In the genomic region with DNA sequence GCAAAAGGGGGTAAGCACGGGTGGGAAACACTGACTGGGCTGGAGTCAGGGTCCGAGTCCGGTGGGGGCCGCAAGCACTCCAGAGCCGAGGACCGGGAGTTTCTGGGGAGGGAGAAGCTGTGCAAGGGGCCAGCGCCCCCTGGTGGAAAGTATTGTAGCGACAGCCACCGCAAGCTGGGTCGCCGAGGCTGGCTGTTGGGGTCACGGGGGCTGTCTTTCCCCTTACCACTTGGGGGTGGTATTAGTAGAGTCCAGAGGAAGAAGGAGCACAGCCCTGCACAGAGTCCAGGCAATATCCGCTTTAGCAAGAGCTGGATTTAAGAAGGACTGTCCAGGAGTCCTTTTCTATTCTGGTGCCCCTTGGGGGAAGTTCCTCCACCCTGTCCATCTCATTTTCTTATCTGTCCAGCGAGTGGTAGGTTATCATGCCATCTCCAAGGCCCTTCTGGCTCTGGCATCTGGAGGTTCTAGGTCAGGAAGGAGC, we compare ENCODE assay signal across 8 cellular contexts. TPM values are rescaled to one million over a fixed set of nuclear protein-coding genes. Genes with fewer than 3 reads are reported as not detected.
DNase-seq lines count a peak whose midpoint lies in the region; ATAC-seq, FAIRE-seq and TF ChIP-seq lines count a peak whose summit lies in the region.

No MANE protein-coding gene starts in this region.

- CTCF ChIA-PET in SK-N-SH (lab: Yijun Ruan, JAX) = interaction anchor here (0.7 to 18.9 kb wide), 42 partner anchors 9 to 262 kb away, joined by 3 to 586 read pairs (median 5); partner anchors contain the start of genes ETV3 and ETV3L

- 3% methylated on average over 8 of the region's 14 CpGs for WGBS in SK-N-SH (ENCODE audit: low lambda C conversion rate)

- H3K4me3 ChIP-seq in GM06990 (replicated peaks; ENCODE audit: low read depth, low read length) (no peak overlapping the region), SK-N-SH (ENCODE audit: low read depth in 2 of 2, low read length in 1 of 2) (peak overlapping the region in 1 of 2 experiments; percentile 20; a peak in 2 of 4 replicates)

- intact Hi-C loops in posterior cingulate gyrus (cut with DNase I) = loop anchor here (1.0 kb wide), 1 partner anchor 66 kb away; no protein-coding TSS in a partner anchor

- FAIRE-seq in urothelium cell line (lab: Jason Lieb, UNC) = no peak

- TF ChIP-seq EP300 in SK-N-SH (IDR thresholded peaks at IDR 0.05; ENCODE audit: borderline replicate concordance in 1 of 2, low read depth in 1 of 2, low read length in 1 of 2) = no peak

- no peak overlapping the region for H2AFZ ChIP-seq in SK-N-SH (ENCODE audit: low read depth)

- POLR2A ChIA-PET in SK-N-SH (lab: Yijun Ruan, JAX) = interaction anchor here (0.6 to 2.9 kb wide), 3 partner anchors 18 to 68 kb away, joined by 3 to 13 read pairs (median 10); partner anchors contain the start of gene ETV3

- DNase-seq in GM06990 (ENCODE audit: extremely low read depth, insufficient read length) (peak; percentile 53), LHCN-M2 (ENCODE audit: low read depth) (peak; percentile 56), SK-N-SH (peak; percentile 83), glomerular visceral epithelial cell (ENCODE audit: extremely low spot score) (peak; percentile 70), posterior cingulate gyrus (peak in 9 of 10 donors; percentile 52 to 95 (median 72)), urothelium cell line (ENCODE audit: low spot score) (peak; percentile 82)
- peak; percentile 65 for DNase-seq in activated gamma-delta T cell treated with anti-CD3 and anti-CD28 coated beads, Interleukin-2, amount 50 U/mL, for 16 hours (ENCODE audit: low read depth)

- no peaks in the 10 kb centered on the region for H4K20me1 ChIP-seq in SK-N-SH (ENCODE audit: insufficient read depth)

- H3K9me2 ChIP-seq in SK-N-SH = no peaks in the 10 kb centered on the region

- no peaks in the 10 kb centered on the region for H3K36me3 ChIP-seq in GM06990 (ENCODE audit: control insufficient read depth, insufficient read depth, low read length)
- no peaks in the 10 kb centered on the region for H3K36me3 ChIP-seq in SK-N-SH (replicated peaks in 1 of 2; ENCODE audit: control insufficient read depth in 1 of 2, insufficient read depth in 2 of 2, low read length in 1 of 2)

- peak; percentile 85 for TF ChIP-seq RAD21 in SK-N-SH (IDR thresholded peaks at IDR 0.05; ENCODE audit: low read length)

- no peak overlapping the region for H3K27ac ChIP-seq in SK-N-SH (ENCODE audit: low read depth in 2 of 2, low read length in 1 of 2)

- peaks cover 15 to 34% of the 10 kb centered on the region in 2 experiments; a peak in 3 of 4 replicates for H3K4me1 ChIP-seq in SK-N-SH (ENCODE audit: control insufficient read depth in 1 of 2, insufficient read depth in 2 of 2, low read depth in 1 of 2, low read length in 1 of 2)

- H3K27me3 ChIP-seq in GM06990 (replicated peaks; ENCODE audit: control insufficient read depth, insufficient read depth, low read length) = no peaks in the 10 kb centered on the region
- no peaks in the 10 kb centered on the region for H3K27me3 ChIP-seq in SK-N-SH (ENCODE audit: insufficient read depth)

- TF ChIP-seq CTCF in GM06990 (IDR thresholded peaks at IDR 0.05; ENCODE audit: insufficient read depth, low read length, poor library complexity, severe bottlenecking) = peak; percentile 93
- peak; percentile 95 for TF ChIP-seq CTCF in SK-N-SH (IDR thresholded peaks at IDR 0.05)

- no peaks in the 10 kb centered on the region for H3K9me3 ChIP-seq in SK-N-SH

- peak overlapping the region; percentile 56; the same call in 1 of the 2 replicates for H3K4me2 ChIP-seq in SK-N-SH

- ATAC-seq in GM19351 (IDR thresholded peaks at IDR 0.05; ENCODE audit: unreplicated experiment) = no peak

- H3K79me2 ChIP-seq in SK-N-SH (ENCODE audit: insufficient read depth) = no peaks in the 10 kb centered on the region

- H3K9ac ChIP-seq in SK-N-SH = no peak overlapping the region

- H3F3A ChIP-seq in SK-N-SH (replicated peaks; ENCODE audit: insufficient read depth) = no peaks in the 10 kb centered on the region

TF ChIP-seq in SK-N-SH, 30 proteins besides CTCF, POLR2A, EP300 and RAD21:
- TF ChIP-seq SMC3 (IDR thresholded peaks at IDR 0.05; ENCODE audit: low read depth, low read length) (peak; percentile 93), RCOR1 (IDR thresholded peaks at IDR 0.05; ENCODE audit: low read length) (0 out of 2 replicates have a peak, but pooled peaks have one; percentile 18), FOXJ3 (CRISPR knock-in tag; IDR thresholded peaks at IDR 0.05) (no peak)
- TF ChIP-seq, protein P1, sequence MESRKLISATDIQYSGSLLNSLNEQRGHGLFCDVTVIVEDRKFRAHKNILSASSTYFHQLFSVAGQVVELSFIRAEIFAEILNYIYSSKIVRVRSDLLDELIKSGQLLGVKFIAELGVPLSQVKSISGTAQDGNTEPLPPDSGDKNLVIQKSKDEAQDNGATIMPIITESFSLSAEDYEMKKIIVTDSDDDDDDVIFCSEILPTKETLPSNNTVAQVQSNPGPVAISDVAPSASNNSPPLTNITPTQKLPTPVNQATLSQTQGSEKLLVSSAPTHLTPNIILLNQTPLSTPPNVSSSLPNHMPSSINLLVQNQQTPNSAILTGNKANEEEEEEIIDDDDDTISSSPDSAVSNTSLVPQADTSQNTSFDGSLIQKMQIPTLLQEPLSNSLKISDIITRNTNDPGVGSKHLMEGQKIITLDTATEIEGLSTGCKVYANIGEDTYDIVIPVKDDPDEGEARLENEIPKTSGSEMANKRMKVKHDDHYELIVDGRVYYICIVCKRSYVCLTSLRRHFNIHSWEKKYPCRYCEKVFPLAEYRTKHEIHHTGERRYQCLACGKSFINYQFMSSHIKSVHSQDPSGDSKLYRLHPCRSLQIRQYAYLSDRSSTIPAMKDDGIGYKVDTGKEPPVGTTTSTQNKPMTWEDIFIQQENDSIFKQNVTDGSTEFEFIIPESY (IDR thresholded peaks at IDR 0.05; ENCODE audit: borderline replicate concordance, low read depth) = no peak
TF ChIP-seq in SK-N-SH: peak in this region for 2.

RNA-seq across cellular contexts. Expression of gene ETV3, which starts 17.9 kb away (rescaled TPM):
- 7.6 and 11.4 TPM in 2 replicates for total RNA-seq in LHCN-M2 (2014; rRNA removed)
- polyA plus RNA-seq in LHCN-M2 (2012) = 7.7 TPM
- 5.4 and 8.5 TPM in 2 replicates for polyA plus RNA-seq in SK-N-SH (2012; rRNA removed)
- 5.2 and 5.6 TPM in 2 replicates for polyA plus RNA-seq in SK-N-SH (2012; cell fraction: cytosol; rRNA removed)
- 9.4 and 16.2 TPM in 2 replicates for polyA plus RNA-seq in SK-N-SH (2012; cell fraction: nucleus; rRNA removed)

RNA-seq across cellular contexts. Expression of gene ETV3L, which starts 56.5 kb away (rescaled TPM):
- total RNA-seq in LHCN-M2 (2014; rRNA removed) = not detected in 2 replicates
- not detected for polyA plus RNA-seq in LHCN-M2 (2012)
- not detected in 2 replicates for polyA plus RNA-seq in SK-N-SH (2012; rRNA removed)
- polyA plus RNA-seq in SK-N-SH (2012; cell fraction: cytosol; rRNA removed) = not detected in 2 replicates
- not detected in 2 replicates for polyA plus RNA-seq in SK-N-SH (2012; cell fraction: nucleus; rRNA removed)
